ENCODE assay signal across 8 cellular contexts in the genomic region with DNA sequence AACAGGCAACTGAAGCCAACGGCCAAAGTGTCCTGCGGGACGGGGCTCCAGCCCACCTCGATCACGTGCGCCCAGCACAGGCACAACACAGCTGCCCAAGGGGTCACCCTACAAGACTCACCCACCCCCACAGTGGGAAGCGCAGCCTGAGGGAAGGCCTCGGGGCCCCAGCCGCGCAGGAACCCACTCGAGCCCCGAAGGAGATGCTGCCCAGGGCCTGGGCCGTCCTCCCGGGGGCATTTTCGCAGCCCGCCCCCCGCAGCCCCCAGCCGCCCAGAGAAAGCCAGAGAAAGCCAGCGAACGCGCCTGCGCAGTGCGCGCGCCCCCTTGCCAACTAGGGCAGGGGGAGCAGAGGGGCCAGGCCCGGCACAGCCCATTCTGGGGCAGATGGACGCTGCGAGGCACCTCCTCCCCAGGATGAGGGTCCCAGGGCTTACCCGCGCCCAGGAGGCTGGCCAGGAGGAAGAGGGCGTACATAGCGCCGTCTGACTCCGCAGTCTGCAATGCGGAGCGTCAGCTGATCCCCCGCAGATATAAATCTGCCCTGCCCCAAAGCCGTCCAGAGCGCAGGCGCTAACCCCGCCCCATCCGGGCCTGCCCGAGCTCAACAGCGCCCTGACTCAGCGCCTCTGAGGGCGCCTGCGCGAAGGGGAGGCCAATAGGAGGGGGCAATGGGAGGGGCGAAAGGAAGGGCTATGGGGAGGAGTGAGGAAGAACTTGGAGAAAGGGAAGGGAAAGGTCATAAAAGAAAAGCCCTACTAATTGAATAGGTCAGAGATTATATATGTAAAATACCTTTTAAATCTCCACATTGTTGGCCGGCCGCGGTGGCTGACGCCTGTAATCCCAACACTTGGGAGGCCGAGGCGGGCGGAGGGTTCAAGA. TPM values are rescaled to one million over a fixed set of nuclear protein-coding genes. Genes with fewer than 3 reads are reported as not detected.
A peak's percentile ranks its signal among the peaks of the same experiment; 100 is the strongest.
DNase-seq lines count a peak whose midpoint lies in the region; ATAC-seq and TF ChIP-seq lines count a peak whose summit lies in the region.

A gene (minus strand): TSS at position 507 of the 885 bp plus-strand sequence. CDS start 30 bp downstream, at position 477.

- no peaks in the 10 kb centered on the region for H3K79me1 ChIP-seq in H9 (ENCODE audit: insufficient read depth, low read depth, low read length, poor library complexity, severe bottlenecking)

- H3K9me3 Mint-ChIP-seq in H9: no peaks in the 10 kb centered on the region
- no peaks in the 10 kb centered on the region for H3K9me3 Mint-ChIP-seq in natural killer cell treated with Interleukin-12 subunit alpha and Interleukin-12 subunit beta and Interleukin-15 and Interleukin-18, amount 100 ng/mL, for 72 hours

- H4K5ac ChIP-seq in H9 (ENCODE audit: insufficient read length, low read depth, low read length): no peak within 1 kb of the TSS

- H2BK20ac ChIP-seq in H9 (ENCODE audit: low read depth, low read length, poor library complexity, severe bottlenecking): no peak within 1 kb of the TSS

- H3K36me3 Mint-ChIP-seq in H9 (ENCODE audit: insufficient read depth in 1 of 3, low read depth in 3 of 3): peaks cover 0 to 13% (median 0%) of the 10 kb centered on the region in 3 experiments; a peak in 3 of 7 replicates
- no peaks in the 10 kb centered on the region for H3K36me3 Mint-ChIP-seq in natural killer cell treated with Interleukin-12 subunit alpha and Interleukin-12 subunit beta and Interleukin-15 and Interleukin-18, amount 100 ng/mL, for 72 hours

- peak within 1 kb of the TSS; percentile 4 for H3K27ac ChIP-seq in H9 (ENCODE audit: insufficient read length, low read depth, low read length)

- no peak within 1 kb of the TSS for H2BK5ac ChIP-seq in H9 (ENCODE audit: insufficient read length, low read length)

- H3K14ac ChIP-seq in H9 (ENCODE audit: insufficient read depth, low read length): peak within 1 kb of the TSS; percentile 83

- H3K56ac ChIP-seq in H9 (ENCODE audit: insufficient read length, low read depth, low read length): no peak within 1 kb of the TSS

- H3K4me1 Mint-ChIP-seq in H9: peaks cover 20 to 32% of the 10 kb centered on the region in 2 experiments
- H3K4me1 Mint-ChIP-seq in natural killer cell treated with Interleukin-12 subunit alpha and Interleukin-12 subunit beta and Interleukin-15 and Interleukin-18, amount 100 ng/mL, for 72 hours (ENCODE audit: low read depth in 2 of 2): peaks cover 36 to 44% of the 10 kb centered on the region in 2 donors

- TF ChIP-seq CTCF in H9 (conservative IDR thresholded peaks at IDR 0.05): no peak
- no peak for TF ChIP-seq CTCF in fibroblast of pulmonary artery (IDR thresholded peaks at IDR 0.05; ENCODE audit: low read length, missing control alignments)

- H3K27ac Mint-ChIP-seq in H9: peak within 1 kb of the TSS; percentile 89 to 97 (median 91)
- H3K27ac Mint-ChIP-seq in natural killer cell treated with Interleukin-12 subunit alpha and Interleukin-12 subunit beta and Interleukin-15 and Interleukin-18, amount 100 ng/mL, for 72 hours: peak within 1 kb of the TSS; percentile 7 to 84

- H3K4me3 ChIP-seq in MG63 (peak within 1 kb of the TSS; percentile 78), fibroblast of pulmonary artery (replicated peaks; ENCODE audit: low read depth, low read length) (peak within 1 kb of the TSS; percentile 82)

- H3K4ac ChIP-seq in H9 (ENCODE audit: low read depth, low read length): no peak within 1 kb of the TSS

- H4K20me1 ChIP-seq in H9 (ENCODE audit: control insufficient read depth, insufficient read depth, insufficient read length): no peaks in the 10 kb centered on the region

- peaks cover 32% of the 10 kb centered on the region for H3K79me2 ChIP-seq in H9 (ENCODE audit: insufficient read depth, low read length)

- peak; percentile 99 for ATAC-seq in natural killer cell treated with Interleukin-12 subunit alpha and Interleukin-12 subunit beta and Interleukin-15 and Interleukin-18, amount 100 ng/mL, for 72 hours
- ATAC-seq in stimulated activated naive CD8-positive, alpha-beta T cell treated with anti-CD3 and anti-CD28 coated beads, Interleukin-15, Interleukin-2, amounts not matched to agents 100 U/mL and 50 U/mL, for 24 hours: peak; percentile 98

- H3K9me3 ChIP-seq in H9 (ENCODE audit: control insufficient read depth, low read depth, low read length) (no peaks in the 10 kb centered on the region), MG63 (no peaks in the 10 kb centered on the region)

- DNase-seq in ELR (ENCODE audit: low read depth) (peak; percentile 99), H9 (peak; percentile 98), MG63 (peak; percentile 98), SHP77 treated with DMSO at 0.1 percent for 48 hours (lab: John Stamatoyannopoulos, UW) (peak; percentile 60), fibroblast of pulmonary artery (ENCODE audit: low read depth) (peak; percentile 98)
- DNase-seq in activated effector memory CD4-positive, alpha-beta T cell treated with anti-CD3 and anti-CD28 coated beads, Interleukin-2, amount 50 U/mL, for 16 hours: peak; percentile 100
- DNase-seq in natural killer cell treated with Interleukin-12 subunit alpha and Interleukin-12 subunit beta and Interleukin-15 and Interleukin-18, amount 100 ng/mL, for 72 hours (ENCODE audit: low spot score): peak; percentile 99
- peak; percentile 100 for DNase-seq in stimulated activated naive CD8-positive, alpha-beta T cell treated with anti-CD3 and anti-CD28 coated beads, Interleukin-15, Interleukin-2, amounts not matched to agents 100 U/mL and 50 U/mL, for 24 hours

- H2AFZ ChIP-seq in H9 (ENCODE audit: low read length): no peak within 1 kb of the TSS

- peak within 1 kb of the TSS; percentile 67 for H3K9ac ChIP-seq in H9 (ENCODE audit: extremely low read depth, insufficient read length, low read length)

- no peak within 1 kb of the TSS for H3T11ph ChIP-seq in H9 (ENCODE audit: low read length)

- H3K27me3 Mint-ChIP-seq in H9 (ENCODE audit: low read depth): no peaks in the 10 kb centered on the region
- H3K27me3 Mint-ChIP-seq in natural killer cell treated with Interleukin-12 subunit alpha and Interleukin-12 subunit beta and Interleukin-15 and Interleukin-18, amount 100 ng/mL, for 72 hours: no peaks in the 10 kb centered on the region

- no peak within 1 kb of the TSS for H2BK12ac ChIP-seq in H9 (ENCODE audit: insufficient read length, low read depth, low read length)

- H3K36me3 ChIP-seq in MG63: peaks cover 3% of the 10 kb centered on the region

- no CpG with 5 or more reads among the region's 56 CpGs for WGBS in H9 (ENCODE audit: extremely low coverage, insufficient read length, low lambda C conversion rate)

- no peak within 1 kb of the TSS for H2AK5ac ChIP-seq in H9 (ENCODE audit: insufficient read length, low read length)

- H3K4me3 Mint-ChIP-seq in H9: peak within 1 kb of the TSS; percentile 89 to 98
- H3K4me3 Mint-ChIP-seq in natural killer cell treated with Interleukin-12 subunit alpha and Interleukin-12 subunit beta and Interleukin-15 and Interleukin-18, amount 100 ng/mL, for 72 hours: peak within 1 kb of the TSS; percentile 96

- H4K91ac ChIP-seq in H9 (ENCODE audit: insufficient read length, low read depth, low read length): no peak within 1 kb of the TSS

- no peak within 1 kb of the TSS for H4K8ac ChIP-seq in H9 (replicated peaks; ENCODE audit: insufficient read length, low read depth, low read length)

- H2BK15ac ChIP-seq in H9 (ENCODE audit: low read depth, low read length): no peak within 1 kb of the TSS

- no peak within 1 kb of the TSS for H2BK120ac ChIP-seq in H9 (ENCODE audit: low read depth, low read length, poor library complexity, severe bottlenecking)

- H3K4me1 ChIP-seq in H9 (ENCODE audit: insufficient read depth, low read length): peaks cover 7% of the 10 kb centered on the region; the same call in 1 of the 2 replicates

- peak within 1 kb of the TSS; percentile 77 for H3K4me2 ChIP-seq in H9 (ENCODE audit: insufficient read depth, insufficient read length, low read length)

- H3K18ac ChIP-seq in H9 (ENCODE audit: insufficient read length, low read depth, low read length): peak within 1 kb of the TSS; percentile 74

- H3K27me3 ChIP-seq in H9 (ENCODE audit: insufficient read depth, low read length) (no peaks in the 10 kb centered on the region), MG63 (no peaks in the 10 kb centered on the region)

- no peaks in the 10 kb centered on the region for H3K23me2 ChIP-seq in H9 (ENCODE audit: insufficient read length, low read depth, low read length, poor library complexity, severe bottlenecking)

- no peak within 1 kb of the TSS for H3K23ac ChIP-seq in H9 (ENCODE audit: insufficient read length, low read depth, low read length)

RNA-seq across cellular contexts. Expression of the gene that starts here (rescaled TPM):
- total RNA-seq in H9 (2021): 336 and 346 TPM in 2 replicates
- 584 and 682 TPM in 2 replicates for total RNA-seq in MG63 (2014; rRNA removed; shearing (Covaris generic); ENCODE audit: low replicate concordance)
- total RNA-seq in natural killer cell treated with Interleukin-12 subunit alpha and Interleukin-12 subunit beta and Interleukin-15 and Interleukin-18, amount 100 ng/mL, for 72 hours: 100 to 1,000 TPM; 136 to 207 TPM

Comparison
In these comparisons a context has a peak if more than half of its experiments do, and no peak if none do; other contexts are left out.
1. Peak in every context shown above with its lines: DNase-seq, ATAC-seq, H3K4me3 ChIP-seq and H3K27ac ChIP-seq.